ENCODE assay signal across 26 cellular contexts in the genomic region with DNA sequence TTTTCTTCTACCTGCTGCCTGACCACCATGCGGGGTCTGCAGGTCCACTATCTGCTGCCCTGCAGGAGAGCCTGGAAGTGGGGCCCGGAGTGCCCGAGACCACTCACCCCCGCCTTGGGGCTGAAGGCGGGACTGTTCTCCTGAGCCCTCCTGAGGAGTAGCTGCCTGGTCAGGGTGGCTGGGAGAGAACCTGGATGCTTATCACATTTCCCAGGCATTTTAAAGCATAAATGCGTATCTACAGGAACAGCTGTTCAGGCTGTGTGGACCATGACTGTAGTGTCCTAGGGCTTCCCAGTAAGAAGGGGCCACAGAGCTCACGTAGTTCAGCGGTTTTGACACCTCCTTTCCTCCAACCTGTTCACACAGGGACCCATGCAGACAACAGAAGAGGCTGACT.
"Had no signal": no experiment of that assay in that cellular context is flagged by ENCODE, and none has a peak within 500 bp of the region (broad histone marks: within the 10 kb centered on the region; RNA-seq: fewer than 3 reads in every experiment).

No MANE protein-coding gene starts in this region.

- H3K4me3 ChIP-seq: ovary, prostate gland, right lobe of liver, suprapubic skin, testis, tibial artery, transverse colon, upper lobe of right lung, uterus had no signal

- FAIRE-seq: small intestine had no signal

- DNase-seq: naive B cell; naive thymus-derived CD8-positive, alpha-beta T cell; nephron progenitor cell; occipital lobe; ovary; right cardiac atrium; small intestine; stimulated activated CD4-positive, alpha-beta T cell treated with anti-CD3 and anti-CD28 coated beads, Interleukin-15, amount 100 ng/mL, for 24 hours; stimulated activated CD4-positive, alpha-beta T cell treated with anti-CD3 and anti-CD28 coated beads, Interleukin-2, amount 100 ng/mL, for 24 hours; stimulated activated CD4-positive, alpha-beta T cell treated with anti-CD3 and anti-CD28 coated beads, Interleukin-2, amount 100 ng/mL, for 48 hours; stimulated activated CD4-positive, alpha-beta T cell treated with anti-CD3 and anti-CD28 coated beads, Interleukin-4, amount 100 ng/mL, for 24 hours; stimulated activated naive CD4-positive, alpha-beta T cell; stimulated activated naive CD8-positive, alpha-beta T cell treated with anti-CD3 and anti-CD28 coated beads, Interleukin-15, amount 100 ng/mL, for 72 hours; stimulated activated naive CD8-positive, alpha-beta T cell treated with anti-CD3 and anti-CD28 coated beads, Interleukin-15, Interleukin-2, amounts not matched to agents 100 U/mL and 50 U/mL, for 24 hours; substantia nigra; testis; tibial artery; transverse colon; upper lobe of right lung; uterus had no signal

- H2AFZ ChIP-seq: parathyroid adenoma had no signal

- H3K36me3 ChIP-seq: ovary, prostate gland, right lobe of liver, transverse colon, uterus had no signal

- H3K9ac ChIP-seq: parathyroid adenoma had no signal

- H3K4me1 ChIP-seq: parathyroid adenoma, prostate gland, right lobe of liver, suprapubic skin, testis, tibial artery, transverse colon, upper lobe of right lung, uterus had no signal

- H3K27me3 ChIP-seq: ovary, right lobe of liver, suprapubic skin, testis, tibial artery, transverse colon, upper lobe of right lung, uterus had no signal

- H3K27ac ChIP-seq: ovary, parathyroid adenoma, prostate gland, right lobe of liver, suprapubic skin, testis, tibial artery, transverse colon, upper lobe of right lung, uterus had no signal

- H3K79me2 ChIP-seq: parathyroid adenoma had no signal

- ATAC-seq: naive thymus-derived CD8-positive, alpha-beta T cell; natural killer cell treated with Interleukin-12 subunit alpha and Interleukin-12 subunit beta and Interleukin-15 and Interleukin-18, amount 100 ng/mL, for 72 hours; right cardiac atrium; right lobe of liver; stimulated activated effector memory CD8-positive, alpha-beta T cell treated with anti-CD3 and anti-CD28 coated beads, Interleukin-12 subunit alpha, Interleukin-12 subunit beta, amount 100 ng/mL, for 72 hours; stimulated activated naive CD8-positive, alpha-beta T cell treated with anti-CD3 and anti-CD28 coated beads, Interleukin-15, amount 100 ng/mL, for 72 hours; stimulated activated naive CD8-positive, alpha-beta T cell treated with anti-CD3 and anti-CD28 coated beads, Interleukin-15, Interleukin-2, amounts not matched to agents 100 U/mL and 50 U/mL, for 24 hours; upper lobe of right lung had no signal

- H3K9me3 ChIP-seq: ovary, prostate gland, right lobe of liver, suprapubic skin, testis, tibial artery, transverse colon, upper lobe of right lung, uterus had no signal
